Comparison of ENCODE assay signal across 1 cellular context in the genomic region with DNA sequence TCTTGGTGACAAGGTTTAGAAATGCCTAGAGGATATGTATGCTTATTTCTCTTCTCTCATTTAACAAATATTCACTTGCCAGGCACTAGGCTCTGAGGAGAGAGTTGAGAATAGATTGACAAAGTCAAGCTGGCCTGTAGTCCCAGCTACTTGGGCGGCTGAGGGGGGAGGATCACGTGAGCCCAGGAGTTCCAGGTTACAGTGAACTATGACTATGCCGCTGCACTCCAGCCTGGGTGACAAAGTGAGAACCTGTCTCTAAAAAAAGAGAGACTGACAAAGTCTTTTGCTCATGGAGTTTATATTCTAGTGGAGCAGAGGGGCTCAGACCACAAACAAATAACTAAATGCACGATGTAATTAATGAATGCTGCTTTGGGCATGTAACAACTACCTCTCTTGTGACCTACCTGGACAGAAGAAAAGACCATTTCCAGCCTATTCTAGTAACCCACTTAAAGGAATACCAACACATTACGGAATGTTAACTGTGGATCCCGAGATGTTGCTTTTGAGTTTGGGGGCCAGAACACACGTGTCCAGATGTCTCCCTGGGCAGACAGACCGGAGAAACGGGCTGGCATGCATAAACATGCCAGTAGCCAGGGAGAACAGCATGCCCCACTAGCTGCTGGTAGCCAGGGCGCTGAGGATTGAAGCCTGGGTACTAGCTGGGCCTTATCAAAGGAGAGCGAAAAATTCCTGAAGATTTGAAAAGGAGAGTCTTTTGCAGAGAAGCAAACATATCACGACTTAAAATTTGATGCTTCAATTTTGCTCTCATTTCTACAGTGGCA.
TF ChIP-seq lines count a peak whose summit lies in the region.

No MANE protein-coding gene starts in this region.

TF ChIP-seq in WTC11, 78 proteins besides CTCF, POLR2A, EP300 and RAD21 (continued from another document):
- TF ChIP-seq, protein P1, sequence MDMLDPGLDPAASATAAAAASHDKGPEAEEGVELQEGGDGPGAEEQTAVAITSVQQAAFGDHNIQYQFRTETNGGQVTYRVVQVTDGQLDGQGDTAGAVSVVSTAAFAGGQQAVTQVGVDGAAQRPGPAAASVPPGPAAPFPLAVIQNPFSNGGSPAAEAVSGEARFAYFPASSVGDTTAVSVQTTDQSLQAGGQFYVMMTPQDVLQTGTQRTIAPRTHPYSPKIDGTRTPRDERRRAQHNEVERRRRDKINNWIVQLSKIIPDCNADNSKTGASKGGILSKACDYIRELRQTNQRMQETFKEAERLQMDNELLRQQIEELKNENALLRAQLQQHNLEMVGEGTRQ (CRISPR knock-in tag; IDR thresholded peaks at IDR 0.05) = no peak; the same call in 1 of the 2 replicates
- TF ChIP-seq MYBL2 (CRISPR knock-in tag; IDR thresholded peaks at IDR 0.05) (no peak), FOXK1 (CRISPR knock-in tag; IDR thresholded peaks at IDR 0.05) (no peak), GRHL2 (CRISPR knock-in tag; IDR thresholded peaks at IDR 0.05; ENCODE audit: insufficient replicate concordance, severe bottlenecking) (no peak), MXD4 (CRISPR knock-in tag; IDR thresholded peaks at IDR 0.05; ENCODE audit: borderline replicate concordance) (no peak), ZNF416 (CRISPR knock-in tag; IDR thresholded peaks at IDR 0.05) (no peak), IRF2 (CRISPR knock-in tag; IDR thresholded peaks at IDR 0.05; ENCODE audit: borderline replicate concordance, low read depth) (no peak)
- TF ChIP-seq, protein P2, sequence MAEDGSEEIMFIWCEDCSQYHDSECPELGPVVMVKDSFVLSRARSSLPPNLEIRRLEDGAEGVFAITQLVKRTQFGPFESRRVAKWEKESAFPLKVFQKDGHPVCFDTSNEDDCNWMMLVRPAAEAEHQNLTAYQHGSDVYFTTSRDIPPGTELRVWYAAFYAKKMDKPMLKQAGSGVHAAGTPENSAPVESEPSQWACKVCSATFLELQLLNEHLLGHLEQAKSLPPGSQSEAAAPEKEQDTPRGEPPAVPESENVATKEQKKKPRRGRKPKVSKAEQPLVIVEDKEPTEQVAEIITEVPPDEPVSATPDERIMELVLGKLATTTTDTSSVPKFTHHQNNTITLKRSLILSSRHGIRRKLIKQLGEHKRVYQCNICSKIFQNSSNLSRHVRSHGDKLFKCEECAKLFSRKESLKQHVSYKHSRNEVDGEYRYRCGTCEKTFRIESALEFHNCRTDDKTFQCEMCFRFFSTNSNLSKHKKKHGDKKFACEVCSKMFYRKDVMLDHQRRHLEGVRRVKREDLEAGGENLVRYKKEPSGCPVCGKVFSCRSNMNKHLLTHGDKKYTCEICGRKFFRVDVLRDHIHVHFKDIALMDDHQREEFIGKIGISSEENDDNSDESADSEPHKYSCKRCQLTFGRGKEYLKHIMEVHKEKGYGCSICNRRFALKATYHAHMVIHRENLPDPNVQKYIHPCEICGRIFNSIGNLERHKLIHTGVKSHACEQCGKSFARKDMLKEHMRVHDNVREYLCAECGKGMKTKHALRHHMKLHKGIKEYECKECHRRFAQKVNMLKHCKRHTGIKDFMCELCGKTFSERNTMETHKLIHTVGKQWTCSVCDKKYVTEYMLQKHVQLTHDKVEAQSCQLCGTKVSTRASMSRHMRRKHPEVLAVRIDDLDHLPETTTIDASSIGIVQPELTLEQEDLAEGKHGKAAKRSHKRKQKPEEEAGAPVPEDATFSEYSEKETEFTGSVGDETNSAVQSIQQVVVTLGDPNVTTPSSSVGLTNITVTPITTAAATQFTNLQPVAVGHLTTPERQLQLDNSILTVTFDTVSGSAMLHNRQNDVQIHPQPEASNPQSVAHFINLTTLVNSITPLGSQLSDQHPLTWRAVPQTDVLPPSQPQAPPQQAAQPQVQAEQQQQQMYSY (CRISPR knock-in tag; IDR thresholded peaks at IDR 0.05) = no peak
- TF ChIP-seq, protein P3, sequence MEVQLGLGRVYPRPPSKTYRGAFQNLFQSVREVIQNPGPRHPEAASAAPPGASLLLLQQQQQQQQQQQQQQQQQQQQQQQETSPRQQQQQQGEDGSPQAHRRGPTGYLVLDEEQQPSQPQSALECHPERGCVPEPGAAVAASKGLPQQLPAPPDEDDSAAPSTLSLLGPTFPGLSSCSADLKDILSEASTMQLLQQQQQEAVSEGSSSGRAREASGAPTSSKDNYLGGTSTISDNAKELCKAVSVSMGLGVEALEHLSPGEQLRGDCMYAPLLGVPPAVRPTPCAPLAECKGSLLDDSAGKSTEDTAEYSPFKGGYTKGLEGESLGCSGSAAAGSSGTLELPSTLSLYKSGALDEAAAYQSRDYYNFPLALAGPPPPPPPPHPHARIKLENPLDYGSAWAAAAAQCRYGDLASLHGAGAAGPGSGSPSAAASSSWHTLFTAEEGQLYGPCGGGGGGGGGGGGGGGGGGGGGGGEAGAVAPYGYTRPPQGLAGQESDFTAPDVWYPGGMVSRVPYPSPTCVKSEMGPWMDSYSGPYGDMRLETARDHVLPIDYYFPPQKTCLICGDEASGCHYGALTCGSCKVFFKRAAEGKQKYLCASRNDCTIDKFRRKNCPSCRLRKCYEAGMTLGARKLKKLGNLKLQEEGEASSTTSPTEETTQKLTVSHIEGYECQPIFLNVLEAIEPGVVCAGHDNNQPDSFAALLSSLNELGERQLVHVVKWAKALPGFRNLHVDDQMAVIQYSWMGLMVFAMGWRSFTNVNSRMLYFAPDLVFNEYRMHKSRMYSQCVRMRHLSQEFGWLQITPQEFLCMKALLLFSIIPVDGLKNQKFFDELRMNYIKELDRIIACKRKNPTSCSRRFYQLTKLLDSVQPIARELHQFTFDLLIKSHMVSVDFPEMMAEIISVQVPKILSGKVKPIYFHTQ (CRISPR knock-in tag; IDR thresholded peaks at IDR 0.05) = no peak
- TF ChIP-seq, protein P4, sequence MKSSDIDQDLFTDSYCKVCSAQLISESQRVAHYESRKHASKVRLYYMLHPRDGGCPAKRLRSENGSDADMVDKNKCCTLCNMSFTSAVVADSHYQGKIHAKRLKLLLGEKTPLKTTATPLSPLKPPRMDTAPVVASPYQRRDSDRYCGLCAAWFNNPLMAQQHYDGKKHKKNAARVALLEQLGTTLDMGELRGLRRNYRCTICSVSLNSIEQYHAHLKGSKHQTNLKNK (CRISPR knock-in tag; IDR thresholded peaks at IDR 0.05) = no peak
- TF ChIP-seq, protein P5, sequence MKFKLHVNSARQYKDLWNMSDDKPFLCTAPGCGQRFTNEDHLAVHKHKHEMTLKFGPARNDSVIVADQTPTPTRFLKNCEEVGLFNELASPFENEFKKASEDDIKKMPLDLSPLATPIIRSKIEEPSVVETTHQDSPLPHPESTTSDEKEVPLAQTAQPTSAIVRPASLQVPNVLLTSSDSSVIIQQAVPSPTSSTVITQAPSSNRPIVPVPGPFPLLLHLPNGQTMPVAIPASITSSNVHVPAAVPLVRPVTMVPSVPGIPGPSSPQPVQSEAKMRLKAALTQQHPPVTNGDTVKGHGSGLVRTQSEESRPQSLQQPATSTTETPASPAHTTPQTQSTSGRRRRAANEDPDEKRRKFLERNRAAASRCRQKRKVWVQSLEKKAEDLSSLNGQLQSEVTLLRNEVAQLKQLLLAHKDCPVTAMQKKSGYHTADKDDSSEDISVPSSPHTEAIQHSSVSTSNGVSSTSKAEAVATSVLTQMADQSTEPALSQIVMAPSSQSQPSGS (CRISPR knock-in tag; IDR thresholded peaks at IDR 0.05; ENCODE audit: borderline replicate concordance, low read depth) = no peak
